In the genomic region with DNA sequence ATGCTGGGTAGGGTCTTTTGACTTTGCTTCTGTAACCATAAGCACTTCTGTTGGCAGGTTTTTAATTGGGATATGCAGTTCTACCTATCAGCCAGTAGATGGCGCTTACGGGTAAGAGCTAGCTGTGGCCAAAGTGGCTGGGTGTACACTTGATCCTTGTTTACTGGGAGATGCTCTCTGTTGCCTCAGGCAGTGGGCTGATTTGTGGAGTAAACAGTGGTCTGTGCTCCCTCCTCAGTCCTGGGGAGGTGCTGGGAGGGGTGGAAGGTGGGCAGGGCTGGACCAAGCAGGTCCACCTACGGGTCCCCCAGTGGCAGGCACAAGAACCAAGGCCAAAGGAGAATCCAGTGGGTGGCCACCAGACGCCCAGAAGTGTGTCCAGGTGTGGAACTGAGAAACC, we compare ENCODE assay signal across 8 cellular contexts. TPM values are rescaled to one million over a fixed set of nuclear protein-coding genes. Genes with fewer than 3 reads are reported as not detected.
DNase-seq lines count a peak whose midpoint lies in the region; ATAC-seq and TF ChIP-seq lines count a peak whose summit lies in the region.

No MANE protein-coding gene starts in this region.

- H3K4me1 Mint-ChIP-seq in activated naive CD8-positive, alpha-beta T cell treated with anti-CD3 and anti-CD28 coated beads, Interleukin-2, amount 10 ng/mL, durations not matched to agents 7 days and 5 days, result no peaks in the 10 kb centered on the region

- no peaks in the 10 kb centered on the region for H3K27me3 Mint-ChIP-seq in activated naive CD8-positive, alpha-beta T cell treated with anti-CD3 and anti-CD28 coated beads, Interleukin-2, amount 10 ng/mL, durations not matched to agents 7 days and 5 days

- 51 to 55% methylated on average over 3 to 4 of the region's 4 CpGs for WGBS in upper lobe of left lung, 2 donors

- H3K36me3 Mint-ChIP-seq in activated naive CD8-positive, alpha-beta T cell treated with anti-CD3 and anti-CD28 coated beads, Interleukin-2, amount 10 ng/mL, durations not matched to agents 7 days and 5 days, result peaks cover 2% of the 10 kb centered on the region

- TF ChIP-seq CTCF in GM12874 (IDR thresholded peaks at IDR 0.05; ENCODE audit: insufficient read depth, low read depth, low read length) (peak; percentile 82), upper lobe of left lung (IDR thresholded peaks at IDR 0.05) (peak in 5 of 6 experiments; percentile 42 to 68 (median 62))

- H3K4me3 Mint-ChIP-seq in activated naive CD8-positive, alpha-beta T cell treated with anti-CD3 and anti-CD28 coated beads, Interleukin-2, amount 10 ng/mL, durations not matched to agents 7 days and 5 days, result no peak overlapping the region

- H3K9me3 Mint-ChIP-seq in activated naive CD8-positive, alpha-beta T cell treated with anti-CD3 and anti-CD28 coated beads, Interleukin-2, amount 10 ng/mL, durations not matched to agents 7 days and 5 days, result peaks cover 9% of the 10 kb centered on the region

- H3K27ac ChIP-seq in upper lobe of left lung, result no peak overlapping the region

- H3K27me3 ChIP-seq in upper lobe of left lung, result no peaks in the 10 kb centered on the region

- no peak overlapping the region for H3K27ac Mint-ChIP-seq in activated naive CD8-positive, alpha-beta T cell treated with anti-CD3 and anti-CD28 coated beads, Interleukin-2, amount 10 ng/mL, durations not matched to agents 7 days and 5 days

- H3K4me3 ChIP-seq in upper lobe of left lung, result no peak overlapping the region

- H3K36me3 ChIP-seq in upper lobe of left lung, result no peaks in the 10 kb centered on the region

- POLR2A ChIA-PET in activated naive CD8-positive, alpha-beta T cell treated with anti-CD3 and anti-CD28 coated beads, Interleukin-2, amount 10 ng/mL, durations not matched to agents 7 days and 5 days (lab: Charles Lee), result no interaction called here

- no peak for TF ChIP-seq POLR2A in upper lobe of left lung (IDR thresholded peaks at IDR 0.05)

- TF ChIP-seq EP300 in upper lobe of left lung (IDR thresholded peaks at IDR 0.05), result no peak

- H3K9me3 ChIP-seq in upper lobe of left lung, result peaks cover 3 to 23% (median 10%) of the 10 kb centered on the region in 4 donors

- ATAC-seq in activated naive CD8-positive, alpha-beta T cell treated with anti-CD3 and anti-CD28 coated beads, Interleukin-2, amount 10 ng/mL, durations not matched to agents 7 days and 5 days (ENCODE audit: low read depth), result peak; percentile 50
- peak in 1 of 2 donors; percentile 45 for ATAC-seq in upper lobe of left lung (ENCODE audit: low FRiP score in 2 of 2)
- ATAC-seq in HG03520 (IDR thresholded peaks at IDR 0.05; ENCODE audit: unreplicated experiment), result no peak

- peak; percentile 64 to 65 for DNase-seq in AML-193 (lab: John Stamatoyannopoulos, UW)
- DNase-seq in NCI-H2107 (lab: John Stamatoyannopoulos, UW), result peak; percentile 12
- peak; percentile 42 for DNase-seq in activated naive CD8-positive, alpha-beta T cell treated with anti-CD3 and anti-CD28 coated beads, Interleukin-2, amount 10 ng/mL, durations not matched to agents 7 days and 5 days
- peak; percentile 43 for DNase-seq in iPS-NIHi11 (ENCODE audit: low spot score)
- no peak for DNase-seq in upper lobe of left lung
- no peak for DNase-seq in GF-D8 (lab: John Stamatoyannopoulos, UW)

- no peaks in the 10 kb centered on the region for H3K4me1 ChIP-seq in upper lobe of left lung

RNA-seq across cellular contexts. Expression of a gene that starts 43.4 kb away (rescaled TPM):
- total RNA-seq in activated naive CD8-positive, alpha-beta T cell treated with anti-CD3 and anti-CD28 coated beads, Interleukin-2, amount 10 ng/mL, durations not matched to agents 7 days and 5 days, result 1 to 10 TPM; 6.2 to 8.2 TPM
- 10 to 100 TPM in 1 of 6 donors, 1 to 10 TPM in 5; 6.2 to 23.9 (median 7.6) TPM for total RNA-seq in upper lobe of left lung

Comparison
In these comparisons a context has a peak if more than half of its experiments do, and no peak if none do; other contexts are left out.
1. DNase-seq: peak in AML-193 (2 of 2), NCI-H2107 (single experiment), activated naive CD8-positive, alpha-beta T cell treated with anti-CD3 and anti-CD28 coated beads, Interleukin-2, amount 10 ng/mL, durations not matched to agents 7 days and 5 days (single experiment) and iPS-NIHi11 (single experiment); none in upper lobe of left lung (0 of 2) and GF-D8 (single experiment).